22 cellular contexts compared by ENCODE assay signal in genomic region chr15:25544076-25544475, GRCh38.
DNase-seq lines count a peak whose midpoint lies in the region; ATAC-seq and TF ChIP-seq lines count a peak whose summit lies in the region.
"Had no signal": no experiment of that assay in that cellular context is flagged by ENCODE, and none has a peak within 500 bp of the region (broad histone marks: within the 10 kb centered on the region; RNA-seq: fewer than 3 reads in every experiment).

No MANE protein-coding gene starts in this region.

- H3K27me3 Mint-ChIP-seq in glutamatergic neuron (ENCODE audit: unreplicated experiment), result peaks cover 2% of the 10 kb centered on the region
- H3K27me3 Mint-ChIP-seq: CD4-positive, CD25-positive, alpha-beta regulatory T cell had no signal

- peak; percentile 64 for DNase-seq in LHCN-M2 (ENCODE audit: low read depth)
- peak; percentile 82 for DNase-seq in WERI-Rb-1
- DNase-seq in kidney tubule cell (ENCODE audit: low spot score), result peak; percentile 9
- DNase-seq in sigmoid colon, result no peak
- DNase-seq in glutamatergic neuron, result no peak
- DNase-seq in right cardiac atrium, result no peak
- no peak for DNase-seq in stimulated activated CD4-positive, alpha-beta T cell treated with anti-CD3 and anti-CD28 coated beads, Interleukin-4, amount 100 ng/mL, for 24 hours
- DNase-seq: CD4-positive, CD25-positive, alpha-beta regulatory T cell; DMS153; DND-41; GOT3; NCI-H1092; NCI-H1417 treated with DMSO at 0.1 percent for 48 hours; NCI-H1694 treated with DMSO at 0.1 percent for 48 hours; NCI-H2081; NCI-H2227 treated with DMSO at 0.1 percent for 48 hours; NCI-H69; NK-92 treated with Interleukin-12 subunit alpha and Interleukin-12 subunit beta, amount 100 ng/mL, for 24 hours; PC-3 had no signal

- no peak overlapping the region for H3K27ac Mint-ChIP-seq in glutamatergic neuron (ENCODE audit: unreplicated experiment)

- H3K9me3 ChIP-seq in WERI-Rb-1 (ENCODE audit: severe bottlenecking) (no peaks in the 10 kb centered on the region), sigmoid colon (no peaks in the 10 kb centered on the region), right cardiac atrium (ENCODE audit: control insufficient read depth, low read length) (no peaks in the 10 kb centered on the region)
- H3K9me3 ChIP-seq: BLaER1, HAP-1, SJSA1 had no signal

- peaks cover 0 to 44% (median 34%) of the 10 kb centered on the region in 4 donors for H3K4me1 ChIP-seq in sigmoid colon
- peaks cover 5% of the 10 kb centered on the region for H3K4me1 ChIP-seq in right cardiac atrium (ENCODE audit: control insufficient read depth, insufficient read depth, low read length)
- H3K4me1 ChIP-seq: BLaER1, SJSA1 had no signal

- peaks cover 1% of the 10 kb centered on the region for H3K9me3 Mint-ChIP-seq in glutamatergic neuron (ENCODE audit: unreplicated experiment)

- TF ChIP-seq POLR2A in sigmoid colon (IDR thresholded peaks at IDR 0.05), result no peak

- intact Hi-C loops in sigmoid colon (cut with DNase I), result loop anchor here (5.0 kb wide), 1 partner anchor 138 kb away; no protein-coding TSS in a partner anchor
- intact Hi-C loops in right cardiac atrium (cut with DNase I), result no loop called here

- TF ChIP-seq EP300 in sigmoid colon (IDR thresholded peaks at IDR 0.05), result no peak

- H3K4me3 ChIP-seq in WERI-Rb-1 (ENCODE audit: low read depth, low read length), result no peak overlapping the region
- H3K4me3 ChIP-seq in sigmoid colon, result no peak overlapping the region
- H3K4me3 ChIP-seq in right cardiac atrium (ENCODE audit: low read length), result no peak overlapping the region
- H3K4me3 ChIP-seq: BLaER1, HAP-1, SJSA1 had no signal

- peaks cover 5% of the 10 kb centered on the region for H3K4me1 Mint-ChIP-seq in glutamatergic neuron (ENCODE audit: low read depth, unreplicated experiment)
- H3K4me1 Mint-ChIP-seq: CD4-positive, CD25-positive, alpha-beta regulatory T cell had no signal

- no peak for TF ChIP-seq CTCF in WERI-Rb-1 (IDR thresholded peaks at IDR 0.05; ENCODE audit: low read depth, low read length)
- no peak for TF ChIP-seq CTCF in sigmoid colon (IDR thresholded peaks at IDR 0.05)
- no peak for TF ChIP-seq CTCF in glutamatergic neuron (IDR thresholded peaks at IDR 0.05; ENCODE audit: partially characterized antibody, unreplicated experiment)

- H3K27ac ChIP-seq in WERI-Rb-1, result peak overlapping the region; percentile 67
- peak overlapping the region; percentile 63 to 74 (median 69) for H3K27ac ChIP-seq in sigmoid colon
- no peak overlapping the region for H3K27ac ChIP-seq in right cardiac atrium (ENCODE audit: low read length)
- H3K27ac ChIP-seq: BLaER1, SJSA1 had no signal

- H3K4me3 Mint-ChIP-seq in glutamatergic neuron (ENCODE audit: unreplicated experiment), result no peak overlapping the region
- H3K4me3 Mint-ChIP-seq: CD4-positive, CD25-positive, alpha-beta regulatory T cell had no signal

- H3K36me3 ChIP-seq in WERI-Rb-1, result no peaks in the 10 kb centered on the region
- H3K36me3 ChIP-seq in sigmoid colon, result no peaks in the 10 kb centered on the region
- H3K36me3 ChIP-seq: BLaER1, HAP-1, SJSA1 had no signal

- WGBS in sigmoid colon, 2 donors, result 91 to 94% methylated on average over 7 of the region's 7 CpGs
- 94% methylated on average over 7 of the region's 7 CpGs for WGBS in right cardiac atrium

- H3K27me3 ChIP-seq in WERI-Rb-1 (ENCODE audit: insufficient read depth, low read depth, severe bottlenecking) (no peaks in the 10 kb centered on the region), sigmoid colon (no peaks in the 10 kb centered on the region), right cardiac atrium (ENCODE audit: control insufficient read depth, insufficient read depth) (no peaks in the 10 kb centered on the region)
- H3K27me3 ChIP-seq: BLaER1, SJSA1 had no signal

- no peaks in the 10 kb centered on the region for H3K36me3 Mint-ChIP-seq in glutamatergic neuron (ENCODE audit: unreplicated experiment)
- H3K36me3 Mint-ChIP-seq: CD4-positive, CD25-positive, alpha-beta regulatory T cell had no signal

- ATAC-seq in right cardiac atrium, result no peak
- ATAC-seq: PC-3 had no signal

Comparison
In these comparisons a context has a peak if more than half of its experiments do, and no peak if none do; other contexts are left out.
1. DNase-seq: peak in LHCN-M2 (single experiment), WERI-Rb-1 (single experiment) and kidney tubule cell (single experiment); none in sigmoid colon (single experiment), glutamatergic neuron (single experiment), right cardiac atrium (0 of 3) and stimulated activated CD4-positive, alpha-beta T cell treated with anti-CD3 and anti-CD28 coated beads, Interleukin-4, amount 100 ng/mL, for 24 hours (single experiment).